ENCODE assay signal across 8 cellular contexts in the genomic region with DNA sequence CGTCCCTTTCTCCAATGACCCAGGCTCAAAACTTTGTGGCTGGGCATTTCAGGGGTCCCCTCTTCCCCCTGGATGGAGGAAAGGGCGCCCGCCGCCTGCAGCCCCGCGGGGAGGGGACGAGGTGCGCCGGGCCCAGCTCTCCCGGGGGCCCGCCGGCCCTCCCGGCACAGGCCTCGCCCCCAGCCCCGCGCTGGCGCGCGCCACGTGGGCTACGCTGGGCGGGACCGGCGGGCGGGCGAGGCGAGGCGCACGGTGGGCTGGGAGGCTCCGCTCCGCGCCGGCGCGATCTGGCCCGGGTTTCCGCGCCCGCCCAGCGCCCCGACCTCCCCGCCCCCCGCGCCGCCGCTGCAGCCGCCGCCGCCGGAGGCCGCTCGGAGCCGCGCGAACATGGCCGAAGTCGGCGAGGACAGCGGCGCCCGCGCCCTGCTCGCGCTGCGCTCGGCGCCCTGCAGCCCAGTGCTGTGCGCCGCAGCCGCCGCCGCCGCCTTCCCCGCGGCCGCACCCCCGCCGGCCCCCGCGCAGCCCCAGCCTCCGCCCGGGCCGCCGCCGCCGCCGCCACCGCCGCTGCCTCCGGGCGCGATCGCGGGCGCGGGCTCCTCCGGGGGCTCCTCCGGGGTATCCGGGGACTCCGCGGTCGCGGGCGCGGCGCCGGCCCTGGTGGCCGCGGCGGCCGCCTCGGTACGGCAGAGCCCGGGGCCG. TPM values are rescaled to one million over a fixed set of nuclear protein-coding genes. Genes with fewer than 3 reads are reported as not detected.
DNase-seq lines count a peak whose midpoint lies in the region; ATAC-seq and TF ChIP-seq lines count a peak whose summit lies in the region.

A gene (plus strand): TSS at position 374 of the 699 bp plus-strand sequence. CDS start 14 bp downstream, at position 388.

- no peaks in the 10 kb centered on the region for H3K9me3 ChIP-seq in Panc1 (ENCODE audit: control insufficient read depth, insufficient read depth, low read depth, low read length)
- H3K9me3 ChIP-seq in naive thymus-derived CD4-positive, alpha-beta T cell (ENCODE audit: control insufficient read depth in 2 of 3, low read length in 3 of 3) = no peaks in the 10 kb centered on the region

- H3K27me3 Mint-ChIP-seq in naive thymus-derived CD4-positive, alpha-beta T cell = no peaks in the 10 kb centered on the region
- H3K27me3 Mint-ChIP-seq in stimulated activated naive B cell treated with anti-CD40 and anti-IgM and Interleukin-4, amounts not matched to agents 10 μg/mL and 1 μg/mL and 100 μg/mL, for 72 hours = no peaks in the 10 kb centered on the region

- no peaks in the 10 kb centered on the region for H3K27me3 ChIP-seq in HL-60 (ENCODE audit: insufficient read depth, poor library complexity, severe bottlenecking)
- no peaks in the 10 kb centered on the region for H3K27me3 ChIP-seq in Panc1 (ENCODE audit: control insufficient read depth, insufficient read depth, low read length)
- no peaks in the 10 kb centered on the region for H3K27me3 ChIP-seq in naive thymus-derived CD4-positive, alpha-beta T cell (ENCODE audit: control insufficient read depth in 2 of 2, insufficient read depth in 2 of 2, low read length in 2 of 2)

- H3K9me3 Mint-ChIP-seq in naive thymus-derived CD4-positive, alpha-beta T cell = peaks cover 0 to 1% (median 0%) of the 10 kb centered on the region in 11 donors
- no peaks in the 10 kb centered on the region for H3K9me3 Mint-ChIP-seq in stimulated activated naive B cell treated with anti-CD40 and anti-IgM and Interleukin-4, amounts not matched to agents 10 μg/mL and 1 μg/mL and 100 μg/mL, for 72 hours

- in situ Hi-C loops in Panc1 (cut with HindIII; ENCODE audit: low pct_unique_long_range_greater_than_20kb, low sequenced_read_pairs) = no loop called here

- H3K27ac ChIP-seq in HL-60 (replicated peaks) (peak within 1 kb of the TSS; percentile 82), Panc1 (ENCODE audit: low read length) (peak within 1 kb of the TSS; percentile 89)
- peak within 1 kb of the TSS; percentile 92 for H3K27ac ChIP-seq in naive thymus-derived CD4-positive, alpha-beta T cell (ENCODE audit: low read depth, low read length)

- peaks cover 24 to 41% (median 31%) of the 10 kb centered on the region in 7 donors for H3K4me1 Mint-ChIP-seq in naive thymus-derived CD4-positive, alpha-beta T cell
- peaks cover 24 to 46% of the 10 kb centered on the region in 2 donors for H3K4me1 Mint-ChIP-seq in stimulated activated naive B cell treated with anti-CD40 and anti-IgM and Interleukin-4, amounts not matched to agents 10 μg/mL and 1 μg/mL and 100 μg/mL, for 72 hours

- peak within 1 kb of the TSS; percentile 90 to 100 (median 97) for H3K4me3 Mint-ChIP-seq in naive thymus-derived CD4-positive, alpha-beta T cell
- peak within 1 kb of the TSS; percentile 88 to 94 for H3K4me3 Mint-ChIP-seq in stimulated activated naive B cell treated with anti-CD40 and anti-IgM and Interleukin-4, amounts not matched to agents 10 μg/mL and 1 μg/mL and 100 μg/mL, for 72 hours

- H3K4me1 ChIP-seq in Panc1 (ENCODE audit: control insufficient read depth, insufficient read depth, low read length) = peaks cover 14% of the 10 kb centered on the region
- peaks cover 13 to 28% of the 10 kb centered on the region in 2 donors for H3K4me1 ChIP-seq in naive thymus-derived CD4-positive, alpha-beta T cell (ENCODE audit: control insufficient read depth in 2 of 2, insufficient read depth in 2 of 2, low read length in 2 of 2)

- no peak for TF ChIP-seq CTCF in HL-60 (IDR thresholded peaks at IDR 0.05; ENCODE audit: insufficient read depth, low read length)
- TF ChIP-seq CTCF in Panc1 (IDR thresholded peaks at IDR 0.05) = no peak

- CTCF ChIA-PET in Panc1 (lab: Charles Lee) = interaction anchor here (1.6 kb wide), 1 partner anchor 41 kb away, joined by 6 read pairs; no protein-coding TSS in a partner anchor
- CTCF ChIA-PET in naive thymus-derived CD4-positive, alpha-beta T cell (lab: Charles Lee) = interaction anchor here (0.9 to 1.7 kb wide), 5 partner anchors 9 to 72 kb away, joined by 3 to 13 read pairs (median 5); no protein-coding TSS in a partner anchor

- intact Hi-C loops in Panc1 (cut with micrococcal nuclease; ENCODE audit: unreplicated experiment) = loop anchor here (2.0 kb wide), 1 partner anchor 41 kb away; no protein-coding TSS in a partner anchor
- intact Hi-C loops in naive thymus-derived CD4-positive, alpha-beta T cell (cut with micrococcal nuclease) = loop anchor here (1.0 to 10.0 kb wide), 7 partner anchors 41 to 1817 kb away; a partner anchor contains a TSS

- peak; percentile 56 for ATAC-seq in GM19455 (IDR thresholded peaks at IDR 0.05; ENCODE audit: unreplicated experiment)
- peak; percentile 89 for ATAC-seq in Panc1
- peak; percentile 92 for ATAC-seq in naive thymus-derived CD4-positive, alpha-beta T cell
- ATAC-seq in stimulated activated naive B cell treated with anti-CD40 and anti-IgM and Interleukin-4, amounts not matched to agents 10 μg/mL and 1 μg/mL and 100 μg/mL, for 72 hours (replicated peaks) = peak; percentile 73 to 79

- DNase-seq in COLO668 (lab: John Stamatoyannopoulos, UW; ENCODE audit: unreplicated experiment) (peak; percentile 93), HL-60 (ENCODE audit: low read depth in 1 of 2, low spot score in 1 of 2) (peak; percentile 45 to 55), Panc1 (ENCODE audit: low read depth, low spot score) (no peak), activated T-helper 1 cell treated with Interleukin-2 at 50 U/mL for 16 hours (ENCODE audit: low read depth) (peak; percentile 77), fibroblast of gingiva (ENCODE audit: low read depth) (peak; percentile 59)
- DNase-seq in naive thymus-derived CD4-positive, alpha-beta T cell = peak; percentile 69 to 87 (median 79)
- DNase-seq in stimulated activated naive B cell treated with anti-CD40 and anti-IgM and Interleukin-4, amounts not matched to agents 10 μg/mL and 1 μg/mL and 100 μg/mL, for 72 hours = peak; percentile 71

- H3K36me3 ChIP-seq in Panc1 (ENCODE audit: control insufficient read depth, insufficient read depth, low read length) = no peaks in the 10 kb centered on the region
- peaks cover 0 to 14% (median 0%) of the 10 kb centered on the region in 3 experiments for H3K36me3 ChIP-seq in naive thymus-derived CD4-positive, alpha-beta T cell (ENCODE audit: control insufficient read depth in 2 of 3, insufficient read depth in 3 of 3, low read length in 3 of 3)

- H3K4me3 ChIP-seq in HL-60 (replicated peaks; ENCODE audit: insufficient read depth, low read length) = peak within 1 kb of the TSS; percentile 92
- H3K4me3 ChIP-seq in Panc1 (ENCODE audit: low read depth in 2 of 2, low read length in 2 of 2) = peak within 1 kb of the TSS; percentile 69 to 90
- H3K4me3 ChIP-seq in naive thymus-derived CD4-positive, alpha-beta T cell (ENCODE audit: low read length) = peak within 1 kb of the TSS; percentile 75

- POLR2A ChIA-PET in Panc1 (lab: Charles Lee) = interaction anchor here (0.5 to 0.6 kb wide), 3 partner anchors 15 to 36 kb away, joined by 3 to 12 read pairs (median 5); no protein-coding TSS in a partner anchor
- POLR2A ChIA-PET in naive thymus-derived CD4-positive, alpha-beta T cell (lab: Charles Lee) = interaction anchor here (0.8 to 9.3 kb wide), 9 partner anchors 40 to 93 kb away, joined by 3 to 113 read pairs (median 5); a partner anchor contains a TSS

- H3K27ac Mint-ChIP-seq in naive thymus-derived CD4-positive, alpha-beta T cell = peak within 1 kb of the TSS; percentile 68 to 99 (median 97)
- peak within 1 kb of the TSS; percentile 94 for H3K27ac Mint-ChIP-seq in stimulated activated naive B cell treated with anti-CD40 and anti-IgM and Interleukin-4, amounts not matched to agents 10 μg/mL and 1 μg/mL and 100 μg/mL, for 72 hours

- no TSS peak for BruUV-seq in Panc1 (replicated peaks; lab: Mats Ljungman, UMichigan)

- H3K36me3 Mint-ChIP-seq in naive thymus-derived CD4-positive, alpha-beta T cell = peaks cover 4 to 12% (median 9%) of the 10 kb centered on the region in 5 donors
- peaks cover 11 to 21% of the 10 kb centered on the region in 2 donors for H3K36me3 Mint-ChIP-seq in stimulated activated naive B cell treated with anti-CD40 and anti-IgM and Interleukin-4, amounts not matched to agents 10 μg/mL and 1 μg/mL and 100 μg/mL, for 72 hours

RNA-seq across cellular contexts. Expression of the gene that starts here (rescaled TPM):
- 72.7 TPM for total RNA-seq in Panc1 (2021; ENCODE audit: unreplicated experiment)
- 17.7 TPM for polyA plus RNA-seq in Panc1 (2012; ENCODE audit: insufficient read length)
- 10 to 100 TPM; 37.7 to 69.0 (median 56.9) TPM for total RNA-seq in naive thymus-derived CD4-positive, alpha-beta T cell
- 1 to 10 TPM; 3.6 to 6.6 TPM for polyA plus RNA-seq in naive thymus-derived CD4-positive, alpha-beta T cell
